11 cellular contexts compared by ENCODE assay signal in the genomic region with DNA sequence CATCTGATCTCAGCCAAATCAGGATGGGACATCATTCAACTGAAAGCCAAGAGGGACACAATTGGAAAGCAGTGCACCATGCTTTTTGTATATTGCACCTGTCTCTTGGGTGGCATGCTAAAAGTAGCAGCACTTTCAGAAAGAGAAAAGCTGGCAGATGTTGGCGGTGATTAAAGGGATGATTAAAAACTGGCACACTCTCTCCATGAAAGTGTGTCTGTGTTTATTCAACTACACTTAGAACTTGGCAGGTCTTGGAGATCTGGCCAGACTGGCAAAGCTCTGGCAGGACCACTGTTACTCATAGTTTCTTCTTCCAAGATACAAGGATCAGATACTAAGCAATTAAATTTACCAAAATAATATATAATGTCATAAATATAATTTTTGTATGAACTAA.
DNase-seq lines count a peak whose midpoint lies in the region; ATAC-seq lines count a peak whose summit lies in the region.
"Had no signal": no experiment of that assay in that cellular context is flagged by ENCODE, and none has a peak within 500 bp of the region (broad histone marks: within the 10 kb centered on the region; RNA-seq: fewer than 3 reads in every experiment).

No MANE protein-coding gene starts in this region.

- ATAC-seq in HG02938 (IDR thresholded peaks at IDR 0.05; ENCODE audit: unreplicated experiment) = no peak
- ATAC-seq: A549, HCT116 had no signal

- peak; percentile 48 to 70 for DNase-seq in NCI-H524 (lab: John Stamatoyannopoulos, UW)
- DNase-seq in NCI-H524 treated with DMSO at 0.1 percent for 48 hours (lab: John Stamatoyannopoulos, UW) = no peak
- peak; percentile 21 for DNase-seq in NCI-H1694 treated with DMSO at 0.1 percent for 48 hours (lab: John Stamatoyannopoulos, UW)
- peak; percentile 84 for DNase-seq in NCI-H69 (lab: John Stamatoyannopoulos, UW)
- DNase-seq in A172 (ENCODE audit: low spot score) = no peak
- DNase-seq in NCI-H1417 treated with DMSO at 0.1 percent for 48 hours (lab: John Stamatoyannopoulos, UW) = no peak
- DNase-seq: BE2C; CD4-positive, alpha-beta memory T cell had no signal

Comparison
In these comparisons a context has a peak if more than half of its experiments do, and no peak if none do; other contexts are left out.
1. DNase-seq: peak in NCI-H524 (2 of 2), NCI-H1694 treated with DMSO at 0.1 percent for 48 hours (single experiment) and NCI-H69 (single experiment); none in NCI-H524 treated with DMSO at 0.1 percent for 48 hours (single experiment), A172 (single experiment) and NCI-H1417 treated with DMSO at 0.1 percent for 48 hours (single experiment).